14 cellular contexts compared by ENCODE assay signal in the genomic region with DNA sequence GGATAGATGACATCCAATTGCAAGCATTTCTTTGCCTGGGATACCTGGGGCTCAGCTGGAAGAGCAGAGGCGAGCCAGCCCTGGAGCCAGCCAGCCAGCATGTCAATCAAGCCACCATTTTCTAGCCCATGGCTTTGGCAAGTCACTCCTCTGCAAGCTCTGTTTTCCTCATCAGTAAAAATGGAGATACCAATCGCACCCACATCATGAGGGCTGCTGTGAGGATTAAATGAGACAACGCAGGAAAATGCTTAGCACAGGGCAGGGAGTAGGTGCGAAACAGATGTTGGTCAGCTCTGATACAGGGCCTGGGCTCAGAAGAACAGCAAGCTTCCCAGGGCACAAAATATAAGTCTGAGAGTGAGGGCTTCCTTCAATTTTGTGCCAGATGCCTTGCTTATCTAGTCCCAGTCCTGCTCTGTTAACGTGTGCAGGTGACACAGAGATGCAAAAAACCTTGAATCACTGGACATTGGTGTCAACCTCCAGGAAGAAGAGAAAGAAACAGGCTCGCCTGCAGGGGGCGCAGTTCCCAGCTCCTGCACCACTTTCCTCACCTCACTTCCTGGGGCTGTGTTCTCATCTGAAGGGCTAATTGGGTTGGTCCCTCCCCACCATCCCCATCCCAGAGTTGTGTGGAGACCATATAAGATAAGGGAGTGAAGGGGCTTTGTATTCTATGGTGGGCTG.
DNase-seq lines count a peak whose midpoint lies in the region; ATAC-seq and TF ChIP-seq lines count a peak whose summit lies in the region.
"Had no signal": no experiment of that assay in that cellular context is flagged by ENCODE, and none has a peak within 500 bp of the region (broad histone marks: within the 10 kb centered on the region; RNA-seq: fewer than 3 reads in every experiment).

No MANE protein-coding gene starts in this region.

- H3K4me2 ChIP-seq in Karpas-422 (ENCODE audit: low read depth, low read length, poor library complexity, severe bottlenecking): no peak overlapping the region

- H3K9me3 ChIP-seq in Karpas-422 (ENCODE audit: low read length) (no peaks in the 10 kb centered on the region), HAP-1 (no peaks in the 10 kb centered on the region)
- H3K9me3 ChIP-seq: prostate gland had no signal

- H2AFZ ChIP-seq in Karpas-422 (ENCODE audit: low read length): no peak overlapping the region

- H3K27ac ChIP-seq in Karpas-422 (ENCODE audit: low read length): no peak overlapping the region
- H3K27ac ChIP-seq: prostate gland had no signal

- POLR2A ChIA-PET in activated CD4-positive, alpha-beta T cell treated with anti-CD3 and anti-CD28 coated beads for 36 hours (lab: Charles Lee): no interaction called here

- no peaks in the 10 kb centered on the region for H4K20me1 ChIP-seq in Karpas-422 (ENCODE audit: insufficient read depth, low read depth, low read length)

- intact Hi-C loops in activated CD4-positive, alpha-beta T cell treated with anti-CD3 and anti-CD28 coated beads for 36 hours (cut with DNase I, micrococcal nuclease): no loop called here

- H3K4me3 ChIP-seq in Karpas-422 (ENCODE audit: low read length) (no peak overlapping the region), HAP-1 (no peak overlapping the region)
- H3K4me3 ChIP-seq: prostate gland had no signal

- H3K4me1 Mint-ChIP-seq in activated CD4-positive, alpha-beta T cell treated with anti-CD3 and anti-CD28 coated beads for 36 hours: peaks cover 8% of the 10 kb centered on the region
- H3K4me1 Mint-ChIP-seq in chondrocyte (ENCODE audit: low read depth) (peaks cover 12% of the 10 kb centered on the region), progenitor cell of endocrine pancreas (ENCODE audit: low read depth) (no peaks in the 10 kb centered on the region)
- H3K4me1 Mint-ChIP-seq: memory B cell had no signal

- DNase-seq in activated CD4-positive, alpha-beta T cell treated with anti-CD3 and anti-CD28 coated beads for 36 hours: peak; percentile 36
- DNase-seq in activated CD4-positive, alpha-beta T cell treated with anti-CD3 and anti-CD28 coated beads, Interleukin-2, amount 50 U/mL, for 4 hours: no peak
- peak; percentile 57 for DNase-seq in Karpas-422
- no peak for DNase-seq in chondrocyte (ENCODE audit: low spot score)
- DNase-seq in progenitor cell of endocrine pancreas (ENCODE audit: low spot score, unreplicated experiment): no peak
- DNase-seq in activated gamma-delta T cell (lab: John Stamatoyannopoulos, UW): no peak
- DNase-seq in AG20443 (ENCODE audit: low spot score): no peak
- no peak for DNase-seq in HAP-1 (ENCODE audit: low spot score in 2 of 2)
- DNase-seq: activated CD8-positive, alpha-beta memory T cell treated with anti-CD3 and anti-CD28 coated beads, Interleukin-2, amount 50 U/mL, for 4 hours; effector memory CD8-positive, alpha-beta T cell; hippocampal formation; NCI-H1930 had no signal

- H3K4me1 ChIP-seq in Karpas-422 (ENCODE audit: low read length): no peaks in the 10 kb centered on the region
- H3K4me1 ChIP-seq in HAP-1: no peaks in the 10 kb centered on the region
- H3K4me1 ChIP-seq: prostate gland had no signal

- in situ Hi-C loops in HAP-1 (cut with MboI; ENCODE audit: low sequenced_read_pairs): no loop called here

- no peaks in the 10 kb centered on the region for H3K79me2 ChIP-seq in Karpas-422 (ENCODE audit: low read length)

- no peaks in the 10 kb centered on the region for H3K9me2 ChIP-seq in Karpas-422 (replicated peaks; ENCODE audit: insufficient read depth, low read length)

- TF ChIP-seq CTCF in chondrocyte (IDR thresholded peaks at IDR 0.05) (peak; percentile 51), progenitor cell of endocrine pancreas (IDR thresholded peaks at IDR 0.05; ENCODE audit: unreplicated experiment) (peak; percentile 23)

- peaks cover 3% of the 10 kb centered on the region for H3K9me3 Mint-ChIP-seq in activated CD4-positive, alpha-beta T cell treated with anti-CD3 and anti-CD28 coated beads for 36 hours (ENCODE audit: low read depth)
- H3K9me3 Mint-ChIP-seq in chondrocyte (ENCODE audit: low read depth) (no peaks in the 10 kb centered on the region), progenitor cell of endocrine pancreas (ENCODE audit: low read depth) (no peaks in the 10 kb centered on the region)
- H3K9me3 Mint-ChIP-seq: effector memory CD8-positive, alpha-beta T cell; memory B cell had no signal

- H3K36me3 ChIP-seq in Karpas-422 (ENCODE audit: insufficient read depth, low read length) (no peaks in the 10 kb centered on the region), HAP-1 (replicated peaks) (no peaks in the 10 kb centered on the region)
- H3K36me3 ChIP-seq: prostate gland had no signal

- CTCF ChIA-PET in activated CD4-positive, alpha-beta T cell treated with anti-CD3 and anti-CD28 coated beads for 36 hours (lab: Charles Lee): interaction anchor here (0.5 to 1.8 kb wide), 12 partner anchors 10 to 301 kb away, joined by 3 to 8 read pairs (median 3); no protein-coding TSS in a partner anchor

- no peak overlapping the region for H3K9ac ChIP-seq in Karpas-422 (ENCODE audit: low read length)

- no peaks in the 10 kb centered on the region for H3K36me3 Mint-ChIP-seq in activated CD4-positive, alpha-beta T cell treated with anti-CD3 and anti-CD28 coated beads for 36 hours (ENCODE audit: low read depth)
- no peaks in the 10 kb centered on the region for H3K36me3 Mint-ChIP-seq in chondrocyte (ENCODE audit: low read depth)
- no peaks in the 10 kb centered on the region for H3K36me3 Mint-ChIP-seq in progenitor cell of endocrine pancreas (ENCODE audit: insufficient read depth)
- H3K36me3 Mint-ChIP-seq: memory B cell had no signal

- no peak overlapping the region for H3K27ac Mint-ChIP-seq in activated CD4-positive, alpha-beta T cell treated with anti-CD3 and anti-CD28 coated beads for 36 hours
- no peak overlapping the region for H3K27ac Mint-ChIP-seq in chondrocyte (ENCODE audit: unreplicated experiment)
- no peak overlapping the region for H3K27ac Mint-ChIP-seq in progenitor cell of endocrine pancreas
- H3K27ac Mint-ChIP-seq: effector memory CD8-positive, alpha-beta T cell; memory B cell had no signal

- no peak for ATAC-seq in activated CD4-positive, alpha-beta T cell treated with anti-CD3 and anti-CD28 coated beads for 36 hours
- ATAC-seq: effector memory CD8-positive, alpha-beta T cell had no signal

- no peaks in the 10 kb centered on the region for H3K27me3 Mint-ChIP-seq in activated CD4-positive, alpha-beta T cell treated with anti-CD3 and anti-CD28 coated beads for 36 hours
- peaks cover 7% of the 10 kb centered on the region for H3K27me3 Mint-ChIP-seq in chondrocyte (ENCODE audit: low read depth)
- H3K27me3 Mint-ChIP-seq in progenitor cell of endocrine pancreas: peaks cover 5% of the 10 kb centered on the region

- no peak overlapping the region for H3K4me3 Mint-ChIP-seq in activated CD4-positive, alpha-beta T cell treated with anti-CD3 and anti-CD28 coated beads for 36 hours
- H3K4me3 Mint-ChIP-seq in chondrocyte (ENCODE audit: unreplicated experiment) (no peak overlapping the region), progenitor cell of endocrine pancreas (ENCODE audit: low read depth) (no peak overlapping the region)
- H3K4me3 Mint-ChIP-seq: effector memory CD8-positive, alpha-beta T cell; memory B cell had no signal

- H3K27me3 ChIP-seq in Karpas-422 (ENCODE audit: low read length) (no peaks in the 10 kb centered on the region), HAP-1 (ENCODE audit: low read depth) (no peaks in the 10 kb centered on the region; the same call in 1 of the 2 replicates)

Comparison
In these comparisons a context has a peak if more than half of its experiments do, and no peak if none do; other contexts are left out.
1. DNase-seq: peak in activated CD4-positive, alpha-beta T cell treated with anti-CD3 and anti-CD28 coated beads for 36 hours (single experiment) and Karpas-422 (single experiment); none in activated CD4-positive, alpha-beta T cell treated with anti-CD3 and anti-CD28 coated beads, Interleukin-2, amount 50 U/mL, for 4 hours (0 of 2), chondrocyte (single experiment), progenitor cell of endocrine pancreas (single experiment), activated gamma-delta T cell (single experiment), AG20443 (single experiment) and HAP-1 (0 of 2).